Comparison of ENCODE assay signal across 8 cellular contexts in genomic region chr14:74302634-74303569, GRCh38. TPM values are rescaled to one million over a fixed set of nuclear protein-coding genes. Genes with fewer than 3 reads are reported as not detected.
DNase-seq lines count a peak whose midpoint lies in the region; ATAC-seq, FAIRE-seq and TF ChIP-seq lines count a peak whose summit lies in the region.

Gene ABCD4 (minus strand): TSS chr14:74302934. CDS start chr14:74302912, 22 bp downstream.

- peak within 1 kb of the TSS; percentile 59 to 87 for H3K27ac ChIP-seq in kidney (ENCODE audit: low read depth in 2 of 2, low read length in 2 of 2)

- H3K9me3 ChIP-seq in kidney (ENCODE audit: control insufficient read depth in 1 of 2, low read length in 2 of 2), result no peaks in the 10 kb centered on the region

- intact Hi-C loops in kidney (cut with DNase I), result no loop called here

- peak; percentile 51 for TF ChIP-seq CTCF in kidney (IDR thresholded peaks at IDR 0.05; ENCODE audit: borderline replicate concordance, extremely low read depth, insufficient read depth)

- peaks cover 8 to 20% of the 10 kb centered on the region in 2 donors for H3K4me1 ChIP-seq in kidney (ENCODE audit: control insufficient read depth in 1 of 2, insufficient read depth in 1 of 2, low read depth in 1 of 2, low read length in 2 of 2)

- no peak for FAIRE-seq in kidney (lab: Jason Lieb, UNC)

- H3K36me3 ChIP-seq in kidney (ENCODE audit: control insufficient read depth in 1 of 2, insufficient read depth in 2 of 2, low read length in 2 of 2), result peaks cover 3 to 10% of the 10 kb centered on the region in 2 donors

- peak; percentile 89 to 91 for DNase-seq in AML-193 (lab: John Stamatoyannopoulos, UW)
- DNase-seq in NCI-H345 treated with DMSO at 0.1 percent for 48 hours (lab: John Stamatoyannopoulos, UW; ENCODE audit: unreplicated experiment), result peak; percentile 81
- DNase-seq in cerebellar cortex (ENCODE audit: low spot score), result peak; percentile 97
- DNase-seq in kidney, result peak; percentile 97
- DNase-seq in stimulated activated CD4-positive, alpha-beta T cell treated with anti-CD3 and anti-CD28 coated beads, Interleukin-15, amount 100 ng/mL, for 24 hours, result peak; percentile 92

- ATAC-seq in GM19025 (IDR thresholded peaks at IDR 0.05; ENCODE audit: low read depth, unreplicated experiment) (peak; percentile 97), HG03342 (IDR thresholded peaks at IDR 0.05; ENCODE audit: unreplicated experiment) (peak; percentile 98)
- peak; percentile 96 to 99 for ATAC-seq in activated CD4-positive, CD25-positive, alpha-beta regulatory T cell treated with anti-CD3 and anti-CD28 coated beads, Interleukin-2, amount 50 U/mL, for 24 hours

- H3K4me3 ChIP-seq in kidney (ENCODE audit: low read length in 2 of 2), result peak within 1 kb of the TSS; percentile 81 to 95

- H3K9ac ChIP-seq in kidney (ENCODE audit: low read length in 2 of 2), result peak within 1 kb of the TSS; percentile 75 to 97

RNA-seq across cellular contexts. Expression of gene ABCD4, which starts in this region (rescaled TPM):
- 61.3 TPM for total RNA-seq in kidney
- 66.1 TPM for polyA plus RNA-seq in kidney (ENCODE audit: insufficient read depth, low read depth, low replicate concordance)

Comparison
In these comparisons a context has a peak if more than half of its experiments do, and no peak if none do; other contexts are left out.
1. Peak in every context shown above with its lines: DNase-seq, ATAC-seq, H3K4me3 ChIP-seq and H3K27ac ChIP-seq.